In the genomic region with DNA sequence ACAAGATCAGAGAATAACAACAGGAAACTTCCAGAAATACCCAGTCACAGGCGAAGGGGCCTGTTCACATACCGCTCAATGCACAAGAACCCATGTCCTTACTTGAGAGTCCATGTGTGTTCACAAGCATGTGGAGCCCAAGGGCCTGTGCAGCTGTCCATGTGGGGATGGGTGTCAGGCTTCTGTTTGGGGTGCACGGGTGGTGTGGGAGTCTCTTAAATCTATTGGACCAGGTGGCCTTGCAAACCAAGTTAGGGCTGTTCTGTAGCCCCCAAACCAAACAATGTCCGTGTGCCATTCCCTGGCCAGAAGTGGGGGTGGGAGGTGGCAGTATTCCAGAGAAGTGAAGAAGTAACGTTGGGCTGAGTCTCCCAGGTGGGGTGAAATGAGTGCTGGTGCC, we compare ENCODE assay signal across 17 cellular contexts.
DNase-seq lines count a peak whose midpoint lies in the region; ATAC-seq and TF ChIP-seq lines count a peak whose summit lies in the region.
"Had no signal": no experiment of that assay in that cellular context is flagged by ENCODE, and none has a peak within 500 bp of the region (broad histone marks: within the 10 kb centered on the region; RNA-seq: fewer than 3 reads in every experiment).

No MANE protein-coding gene starts in this region.

- intact Hi-C loops in esophagus muscularis mucosa (cut with DNase I) = no loop called here

- no peak overlapping the region for H4K8ac ChIP-seq in neuronal stem cell (ENCODE audit: low read depth, low read length)

- H3K4ac ChIP-seq in neuronal stem cell (ENCODE audit: low read length) = no peak overlapping the region

- H3K9me2 ChIP-seq in SK-N-SH = no peaks in the 10 kb centered on the region

- H3K4me3 Mint-ChIP-seq in glutamatergic neuron (ENCODE audit: unreplicated experiment) = no peak overlapping the region
- H3K4me3 Mint-ChIP-seq: CD8-positive, alpha-beta T cell; GM23338 had no signal

- H3F3A ChIP-seq in SK-N-SH (replicated peaks; ENCODE audit: insufficient read depth) = peaks cover 10% of the 10 kb centered on the region

- H3K79me2 ChIP-seq in SK-N-SH (ENCODE audit: insufficient read depth) = no peaks in the 10 kb centered on the region

- H2BK12ac ChIP-seq in neuronal stem cell (ENCODE audit: low read length) = no peak overlapping the region

- no peak for TF ChIP-seq POLR2A in esophagus muscularis mucosa (IDR thresholded peaks at IDR 0.05; ENCODE audit: low read depth)

- no peaks in the 10 kb centered on the region for H3K9me3 ChIP-seq in BLaER1 treated with 17β-estradiol and CSF1 and Interleukin-3, amounts not matched to agents 10 nM and 100 nM (replicated peaks in 1 of 11)
- H3K9me3 ChIP-seq in esophagus muscularis mucosa = no peaks in the 10 kb centered on the region
- H3K9me3 ChIP-seq in neuronal stem cell (replicated peaks in 1 of 2; ENCODE audit: control insufficient read depth in 2 of 2, insufficient read depth in 1 of 2, low read depth in 1 of 2, low read length in 2 of 2) = peaks cover 0 to 2% of the 10 kb centered on the region in 2 donors
- H3K9me3 ChIP-seq in SK-N-SH = no peaks in the 10 kb centered on the region

- peak overlapping the region in 9 of 11 experiments; percentile 9 to 82 (median 61); a peak in 15 of 22 replicates for H3K4me2 ChIP-seq in BLaER1 treated with 17β-estradiol and CSF1 and Interleukin-3, amounts not matched to agents 10 nM and 100 nM
- no peak overlapping the region for H3K4me2 ChIP-seq in neuronal stem cell (ENCODE audit: insufficient read depth, low read length, poor library complexity, severe bottlenecking)
- H3K4me2 ChIP-seq in SK-N-SH = no peak overlapping the region
- H3K4me2 ChIP-seq: GM23338 had no signal

- H3K9ac ChIP-seq in BLaER1 treated with 17β-estradiol and CSF1 and Interleukin-3, amounts not matched to agents 10 nM and 100 nM = no peak overlapping the region
- no peak overlapping the region for H3K9ac ChIP-seq in neuronal stem cell (ENCODE audit: low read depth, low read length, poor library complexity)
- no peak overlapping the region for H3K9ac ChIP-seq in SK-N-SH

- peak; percentile 57 for DNase-seq in esophagus muscularis mucosa (ENCODE audit: extremely low spot score)
- DNase-seq in neuronal stem cell (ENCODE audit: low spot score) = no peak
- DNase-seq in SK-N-SH = no peak
- no peak for DNase-seq in glutamatergic neuron
- DNase-seq in amniotic stem cell (lab: John Stamatoyannopoulos, UW) = no peak
- DNase-seq: ACHN; AML-193; Calu3; CD8-positive, alpha-beta T cell; DMS79 treated with DMSO at 0.1 percent for 48 hours; GF-D8; HCEC 1CT had no signal

- no peaks in the 10 kb centered on the region for H4K20me1 ChIP-seq in BLaER1 treated with 17β-estradiol and CSF1 and Interleukin-3, amounts not matched to agents 10 nM and 100 nM
- no peaks in the 10 kb centered on the region for H4K20me1 ChIP-seq in SK-N-SH (ENCODE audit: insufficient read depth)

- no peak overlapping the region for H4K91ac ChIP-seq in neuronal stem cell (ENCODE audit: low read depth, low read length, poor library complexity)

- peaks cover 6% of the 10 kb centered on the region for H3K36me3 Mint-ChIP-seq in glutamatergic neuron (ENCODE audit: unreplicated experiment)

- CTCF ChIA-PET in SK-N-SH (lab: Yijun Ruan, JAX) = no interaction called here

- peak overlapping the region; percentile 37 for H2AK5ac ChIP-seq in neuronal stem cell (ENCODE audit: low read depth, low read length)

- TF ChIP-seq CTCF in esophagus muscularis mucosa (IDR thresholded peaks at IDR 0.05) (no peak), SK-N-SH (IDR thresholded peaks at IDR 0.05) (no peak), glutamatergic neuron (IDR thresholded peaks at IDR 0.05; ENCODE audit: partially characterized antibody, unreplicated experiment) (no peak)

- H2BK15ac ChIP-seq in neuronal stem cell (ENCODE audit: low read length) = no peak overlapping the region

- TF ChIP-seq EP300 in esophagus muscularis mucosa (IDR thresholded peaks at IDR 0.05) (no peak), SK-N-SH (IDR thresholded peaks at IDR 0.05; ENCODE audit: borderline replicate concordance in 1 of 2, low read depth in 1 of 2, low read length in 1 of 2) (no peak)

- H3K27ac ChIP-seq in BLaER1 treated with 17β-estradiol and CSF1 and Interleukin-3, amounts not matched to agents 10 nM and 100 nM = no peak overlapping the region
- H3K27ac ChIP-seq in esophagus muscularis mucosa (replicated peaks in 1 of 4) (no peak overlapping the region), neuronal stem cell (replicated peaks; ENCODE audit: low read length) (no peak overlapping the region), SK-N-SH (ENCODE audit: low read depth in 2 of 2, low read length in 1 of 2) (no peak overlapping the region)
- H3K27ac ChIP-seq: HL-60 had no signal

- TF ChIP-seq RAD21 in SK-N-SH (IDR thresholded peaks at IDR 0.05; ENCODE audit: low read length) = no peak

- WGBS in esophagus muscularis mucosa = 78% methylated on average over 5 of the region's 5 CpGs
- no CpG with 5 or more reads among the region's 5 CpGs for WGBS in neuronal stem cell (ENCODE audit: extremely low coverage in 2 of 2, insufficient read length in 2 of 2, insufficient replicate concordance in 1 of 2), 2 donors
- 90% methylated on average over 5 of the region's 5 CpGs for WGBS in SK-N-SH (ENCODE audit: low lambda C conversion rate)

- H3K14ac ChIP-seq in neuronal stem cell (ENCODE audit: low read length) = no peak overlapping the region

- no peak overlapping the region for H2BK5ac ChIP-seq in neuronal stem cell (ENCODE audit: low read length)

- no peak for ATAC-seq in GM19467 (IDR thresholded peaks at IDR 0.05; ENCODE audit: unreplicated experiment)
- ATAC-seq: CD8-positive, alpha-beta T cell; GM23338 had no signal

- no peak overlapping the region for H3K23ac ChIP-seq in neuronal stem cell (ENCODE audit: low read depth, low read length, poor library complexity)

- H3K36me3 ChIP-seq in BLaER1 treated with 17β-estradiol and CSF1 and Interleukin-3, amounts not matched to agents 10 nM and 100 nM = peaks cover 0 to 24% (median 10%) of the 10 kb centered on the region in 11 experiments; a peak in 13 of 22 replicates
- H3K36me3 ChIP-seq in esophagus muscularis mucosa (peaks cover 0 to 26% (median 4%) of the 10 kb centered on the region in 4 donors), neuronal stem cell (replicated peaks in 1 of 2; ENCODE audit: control insufficient read depth in 2 of 2, insufficient read depth in 2 of 2, low read length in 2 of 2) (peaks cover 4 to 35% of the 10 kb centered on the region in 2 donors), SK-N-SH (replicated peaks in 1 of 2; ENCODE audit: control insufficient read depth in 1 of 2, insufficient read depth in 2 of 2, low read length in 1 of 2) (peaks cover 29 to 34% of the 10 kb centered on the region in 2 experiments)

- H3K4me3 ChIP-seq in BLaER1 treated with 17β-estradiol and CSF1 and Interleukin-3, amounts not matched to agents 10 nM and 100 nM = no peak overlapping the region
- no peak overlapping the region for H3K4me3 ChIP-seq in esophagus muscularis mucosa
- H3K4me3 ChIP-seq in neuronal stem cell (ENCODE audit: low read length in 2 of 2) = no peak overlapping the region
- no peak overlapping the region for H3K4me3 ChIP-seq in SK-N-SH (ENCODE audit: low read depth in 2 of 2, low read length in 1 of 2)
- H3K4me3 ChIP-seq: GM12878, GM23338 had no signal

- no peak overlapping the region for H2BK120ac ChIP-seq in neuronal stem cell (ENCODE audit: low read depth, low read length)

- no peak overlapping the region for H3K27ac Mint-ChIP-seq in glutamatergic neuron (ENCODE audit: unreplicated experiment)
- H3K27ac Mint-ChIP-seq: CD8-positive, alpha-beta T cell; GM23338 had no signal

- peaks cover 0 to 37% (median 28%) of the 10 kb centered on the region in 10 experiments; a peak in 15 of 20 replicates for H3K4me1 ChIP-seq in BLaER1 treated with 17β-estradiol and CSF1 and Interleukin-3, amounts not matched to agents 10 nM and 100 nM
- H3K4me1 ChIP-seq in esophagus muscularis mucosa (peaks cover 0 to 15% (median 12%) of the 10 kb centered on the region in 4 donors), neuronal stem cell (ENCODE audit: control insufficient read depth in 2 of 2, insufficient read depth in 1 of 2, low read depth in 1 of 2, low read length in 2 of 2) (no peaks in the 10 kb centered on the region), SK-N-SH (ENCODE audit: control insufficient read depth in 1 of 2, insufficient read depth in 2 of 2, low read depth in 1 of 2, low read length in 1 of 2) (peaks cover 0 to 41% of the 10 kb centered on the region in 2 experiments; a peak in 2 of 4 replicates)

- POLR2A ChIA-PET in SK-N-SH (lab: Yijun Ruan, JAX) = no interaction called here

- H3K27me3 ChIP-seq in BLaER1 treated with 17β-estradiol and CSF1 and Interleukin-3, amounts not matched to agents 10 nM and 100 nM = no peaks in the 10 kb centered on the region
- H3K27me3 ChIP-seq in esophagus muscularis mucosa (no peaks in the 10 kb centered on the region), neuronal stem cell (ENCODE audit: control insufficient read depth in 3 of 3, insufficient read depth in 3 of 3, low read depth in 1 of 3, low read length in 3 of 3) (no peaks in the 10 kb centered on the region), SK-N-SH (ENCODE audit: insufficient read depth) (no peaks in the 10 kb centered on the region)

- no peaks in the 10 kb centered on the region for H3K79me1 ChIP-seq in neuronal stem cell (ENCODE audit: low read depth, low read length)

- no peak overlapping the region for H3K18ac ChIP-seq in neuronal stem cell (ENCODE audit: low read length)

- H3K27me3 Mint-ChIP-seq in glutamatergic neuron (ENCODE audit: unreplicated experiment) = peaks cover 9% of the 10 kb centered on the region

- no peaks in the 10 kb centered on the region for H3K9me3 Mint-ChIP-seq in glutamatergic neuron (ENCODE audit: unreplicated experiment)
- H3K9me3 Mint-ChIP-seq: CD8-positive, alpha-beta T cell had no signal

- H3K4me1 Mint-ChIP-seq in glutamatergic neuron (ENCODE audit: low read depth, unreplicated experiment) = peaks cover 10% of the 10 kb centered on the region
- H3K4me1 Mint-ChIP-seq: GM23338 had no signal

- H2AFZ ChIP-seq in neuronal stem cell (ENCODE audit: low read length) (no peak overlapping the region), SK-N-SH (ENCODE audit: low read depth) (no peak overlapping the region)
- H2AFZ ChIP-seq: GM23338 had no signal

TF ChIP-seq in SK-N-SH, 30 proteins besides CTCF, POLR2A, EP300 and RAD21 (continues in another document):
- TF ChIP-seq FOXJ3 (CRISPR knock-in tag; IDR thresholded peaks at IDR 0.05) = no peak
- no peak for TF ChIP-seq PBX3 (IDR thresholded peaks at IDR 0.05)
- TF ChIP-seq EZH2phosphoT487 (IDR thresholded peaks at IDR 0.05; ENCODE audit: borderline replicate concordance, low read depth) = no peak
- TF ChIP-seq POLR2AphosphoS5 (IDR thresholded peaks at IDR 0.05; ENCODE audit: low read depth, low read length) = no peak

Comparison
In these comparisons a context has a peak if more than half of its experiments do, and no peak if none do; other contexts are left out.
1. H3K4me2 ChIP-seq: peak in BLaER1 treated with 17β-estradiol and CSF1 and Interleukin-3, amounts not matched to agents 10 nM and 100 nM (9 of 11); none in neuronal stem cell (single experiment) and SK-N-SH (single experiment).